27 cellular contexts compared by ENCODE assay signal in genomic region chr6:160253242-160253641, GRCh38. TPM values are rescaled to one million over a fixed set of nuclear protein-coding genes. Genes with fewer than 3 reads are reported as not detected.
DNase-seq lines count a peak whose midpoint lies in the region; ATAC-seq, FAIRE-seq and TF ChIP-seq lines count a peak whose summit lies in the region.
"Had no signal": no experiment of that assay in that cellular context is flagged by ENCODE, and none has a peak within 500 bp of the region (broad histone marks: within the 10 kb centered on the region; RNA-seq: fewer than 3 reads in every experiment).

No MANE protein-coding gene starts in this region.

- H3K36me3 Mint-ChIP-seq in Calu3 (ENCODE audit: insufficient read depth, unreplicated experiment), result peaks cover 6% of the 10 kb centered on the region
- H3K36me3 Mint-ChIP-seq: CD4-positive, alpha-beta memory T cell; T-cell had no signal

- intact Hi-C loops in Calu3 (cut with micrococcal nuclease; ENCODE audit: unreplicated experiment), result loop anchor here (1.0 to 10.0 kb wide), 2 partner anchors 32 to 558 kb away; partner anchors contain the start of gene SOD2

- peak overlapping the region; percentile 87 for H3K27ac Mint-ChIP-seq in Calu3 (ENCODE audit: unreplicated experiment)
- H3K27ac Mint-ChIP-seq: CD4-positive, alpha-beta memory T cell; T-cell had no signal

- BruUV-seq in Calu3 (replicated peaks; lab: Mats Ljungman, UMichigan), result no TSS peak

- H3K27me3 Mint-ChIP-seq in Calu3 (ENCODE audit: unreplicated experiment), result no peaks in the 10 kb centered on the region

- peaks cover 44% of the 10 kb centered on the region for H3K4me1 Mint-ChIP-seq in Calu3 (ENCODE audit: low read depth, unreplicated experiment)
- H3K4me1 Mint-ChIP-seq: CD4-positive, alpha-beta memory T cell; T-cell had no signal

- CTCF ChIA-PET in Calu3 (lab: Charles Lee), result interaction anchor here (0.7 to 1.1 kb wide), 3 partner anchors 32 to 64 kb away, joined by 3 to 4 read pairs (median 3); no protein-coding TSS in a partner anchor

- TF ChIP-seq CTCF in Calu3 (IDR thresholded peaks at IDR 0.05; ENCODE audit: unreplicated experiment) (no peak), GM13977 (IDR thresholded peaks at IDR 0.05; ENCODE audit: extremely low read depth, insufficient read depth, missing control alignments) (no peak)

- no peak for ATAC-seq in HG02759 (IDR thresholded peaks at IDR 0.05; ENCODE audit: unreplicated experiment)
- ATAC-seq: PC-3, Right ventricle myocardium inferior, T-cell had no signal

- no peak for DNase-seq in Calu3
- DNase-seq in RCC 7860 (ENCODE audit: low spot score), result peak; percentile 21
- peak; percentile 22 for DNase-seq in left kidney (ENCODE audit: low read depth, low spot score)
- peak; percentile 26 for DNase-seq in renal cortical epithelial cell (ENCODE audit: low read depth)
- DNase-seq in DMS153 (lab: John Stamatoyannopoulos, UW), result no peak
- DNase-seq in GM13977 (ENCODE audit: low spot score), result no peak
- DNase-seq: AML-193; CD4-positive, alpha-beta memory T cell; COR-L47; GOT3; HCEC 1CT; Karpas-422; NCI-H1092 treated with DMSO at 0.1 percent for 48 hours; NCI-H1436 treated with DMSO at 0.1 percent for 48 hours; NCI-H187 treated with DMSO at 0.1 percent for 48 hours; NCI-H2171 treated with DMSO at 0.1 percent for 48 hours; NCI-H345; NCI-H510A treated with DMSO at 0.1 percent for 48 hours; NCI-H774; PC-3; T-cell had no signal

- no peak for FAIRE-seq in RCC 7860 (lab: Jason Lieb, UNC)
- FAIRE-seq: A204.1, G401.6 had no signal

- H3K9me3 Mint-ChIP-seq in Calu3 (ENCODE audit: low read depth, unreplicated experiment), result peaks cover 3% of the 10 kb centered on the region
- H3K9me3 Mint-ChIP-seq: CD4-positive, alpha-beta memory T cell; T-cell had no signal

- in situ Hi-C loops in GM13977 (cut with MboI; ENCODE audit: low pct_unique_long_range_greater_than_20kb, low sequenced_read_pairs, unreplicated experiment), result no loop called here

- no peak overlapping the region for H3K4me3 Mint-ChIP-seq in Calu3 (ENCODE audit: low read depth, unreplicated experiment)
- H3K4me3 Mint-ChIP-seq: CD4-positive, alpha-beta memory T cell; T-cell had no signal

RNA-seq across cellular contexts. Expression of gene SLC22A2, which starts 5.4 kb away (rescaled TPM):
- total RNA-seq in Calu3 (2022) (not detected in 2 replicates), renal cortical epithelial cell (5.3 and 20.3 TPM in 2 replicates)
- total RNA-seq: CD4-positive, alpha-beta memory T cell; PC-3; Right ventricle myocardium inferior; RPMI7951; SJSA1; T-cell had no signal

Comparison
In these comparisons a context has a peak if more than half of its experiments do, and no peak if none do; other contexts are left out.
1. DNase-seq: peak in RCC 7860 (single experiment), left kidney (single experiment) and renal cortical epithelial cell (single experiment); none in Calu3 (single experiment), DMS153 (single experiment) and GM13977 (single experiment).